In the genomic region with DNA sequence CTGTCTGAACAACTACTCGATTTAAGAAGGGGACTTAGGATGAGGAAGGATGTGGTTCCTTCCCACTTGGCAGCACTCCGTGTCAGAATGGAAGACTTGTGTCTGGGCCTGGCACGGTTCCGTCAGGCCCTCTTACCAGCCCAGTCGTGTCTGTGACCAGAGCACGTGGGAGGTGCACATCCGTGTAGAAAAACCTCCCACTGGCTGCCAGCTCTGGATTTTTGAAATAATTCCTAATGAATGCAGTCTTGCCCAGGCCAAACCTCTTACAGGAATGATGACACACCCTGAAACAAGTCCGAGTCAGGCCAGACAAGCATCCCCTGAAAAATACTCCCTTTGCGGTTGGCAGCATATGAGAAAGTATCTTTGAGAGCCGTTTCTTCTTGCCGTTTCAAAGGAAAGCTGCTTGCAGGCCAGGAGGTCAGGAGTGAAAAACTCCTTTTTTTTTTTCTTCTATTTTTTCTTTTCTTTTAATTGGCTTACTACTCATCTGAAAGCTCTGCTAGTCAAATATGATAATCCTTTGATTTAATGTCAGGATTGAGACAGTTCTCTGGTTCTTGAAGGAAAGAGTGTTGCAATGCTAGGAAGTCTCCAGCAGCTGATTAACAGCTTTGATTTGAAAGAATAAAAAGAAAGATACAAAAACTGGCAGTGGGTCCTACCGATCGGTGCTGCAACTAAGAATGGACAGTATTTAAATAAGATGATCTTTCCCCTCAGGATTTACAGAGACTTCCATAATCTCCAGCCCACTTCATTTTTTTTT, we compare ENCODE assay signal across 8 cellular contexts. TPM values are rescaled to one million over a fixed set of nuclear protein-coding genes. Genes with fewer than 3 reads are reported as not detected.
DNase-seq lines count a peak whose midpoint lies in the region; ATAC-seq and TF ChIP-seq lines count a peak whose summit lies in the region.

No MANE protein-coding gene starts in this region.

- H3K27ac ChIP-seq in HCT116 (ENCODE audit: low read depth, low read length) (no peak overlapping the region), stomach (peak overlapping the region in 3 of 5 donors; percentile 47 to 53 (median 49))

- no peaks in the 10 kb centered on the region for H3K9me3 ChIP-seq in HCT116 (ENCODE audit: control insufficient read depth in 1 of 2, insufficient read depth in 1 of 2, low read depth in 1 of 2, low read length in 2 of 2)
- H3K9me3 ChIP-seq in stomach = no peaks in the 10 kb centered on the region

- H3K4me1 ChIP-seq in HCT116 (ENCODE audit: control insufficient read depth in 1 of 2, insufficient read depth in 2 of 2, low read length in 2 of 2) (peaks cover 0 to 5% of the 10 kb centered on the region in 2 experiments; a peak in 1 of 4 replicates), stomach (peaks cover 0 to 19% (median 3%) of the 10 kb centered on the region in 4 donors)

- H3K4me3 ChIP-seq in HCT116 (replicated peaks in 1 of 2; ENCODE audit: low read depth in 1 of 2, low read length in 2 of 2) (no peak overlapping the region), astrocyte of the cerebellum (ENCODE audit: low read depth, low read length) (no peak overlapping the region), stomach (no peak overlapping the region)

- TF ChIP-seq EP300 in stomach (IDR thresholded peaks at IDR 0.05) = no peak

- RAD21 ChIA-PET in HCT116 (lab: Charles Lee; ENCODE audit: low non-redundant PET in 1 of 2, low total read pairs in 2 of 2, uncharacterized antibody in 2 of 2, unreplicated experiment in 2 of 2) = no interaction called here

- intact Hi-C loops in HCT116 (cut with micrococcal nuclease) (no loop called here), stomach (cut with DNase I; ENCODE audit: low total_unique reads) (no loop called here)

- POLR2A ChIA-PET in HCT116 (lab: Charles Lee) = no interaction called here

- TF ChIP-seq RAD21 in HCT116 (IDR thresholded peaks at IDR 0.05; ENCODE audit: low read depth) = no peak

- DNase-seq in HCT116 (ENCODE audit: low read depth, low spot score) (no peak), astrocyte of the cerebellum (ENCODE audit: low read depth) (peak; percentile 88), iris pigment epithelial cell (ENCODE audit: low read depth) (peak; percentile 94), stomach (no peak), COLO668 (lab: John Stamatoyannopoulos, UW; ENCODE audit: unreplicated experiment) (no peak)
- DNase-seq in stimulated activated naive CD8-positive, alpha-beta T cell treated with anti-CD3 and anti-CD28 coated beads, Interleukin-15, Interleukin-2, amounts not matched to agents 100 U/mL and 50 U/mL, for 24 hours = no peak

- no peak overlapping the region for H3K9ac ChIP-seq in HCT116 (ENCODE audit: low read length)

- TF ChIP-seq CTCF in HCT116 (IDR thresholded peaks at IDR 0.05 in 2 of 3, conservative IDR thresholded peaks at IDR 0.05 in 1 of 3; ENCODE audit: borderline replicate concordance in 1 of 3, insufficient read depth in 1 of 3, low read depth in 2 of 3, low read length in 2 of 3) (no peak), astrocyte of the cerebellum (IDR thresholded peaks at IDR 0.05; ENCODE audit: low read depth, low read length, missing control alignments) (no peak), stomach (IDR thresholded peaks at IDR 0.05) (no peak)

- H3K36me3 ChIP-seq in HCT116 (ENCODE audit: control insufficient read depth in 1 of 2, insufficient read depth in 2 of 2, low read length in 2 of 2) (no peaks in the 10 kb centered on the region), stomach (no peaks in the 10 kb centered on the region)

- in situ Hi-C loops in astrocyte of the cerebellum (cut with HindIII; ENCODE audit: low sequenced_read_pairs) = no loop called here

- peak overlapping the region; percentile 20; the same call in 1 of the 2 replicates for H3K4me2 ChIP-seq in HCT116 (ENCODE audit: low read length)

- ATAC-seq in HCT116 (no peak), HG03045 (IDR thresholded peaks at IDR 0.05; ENCODE audit: unreplicated experiment) (no peak), GM18868 (IDR thresholded peaks at IDR 0.05; ENCODE audit: unreplicated experiment) (no peak)
- no peak for ATAC-seq in stimulated activated naive CD8-positive, alpha-beta T cell treated with anti-CD3 and anti-CD28 coated beads, Interleukin-15, Interleukin-2, amounts not matched to agents 100 U/mL and 50 U/mL, for 24 hours

- H3K9me2 ChIP-seq in HCT116 (ENCODE audit: insufficient read depth) = no peaks in the 10 kb centered on the region

- no peaks in the 10 kb centered on the region for H3K79me2 ChIP-seq in HCT116 (ENCODE audit: insufficient read depth, low read length)

- BruUV-seq in HCT116 (replicated peaks; lab: Mats Ljungman, UMichigan) = no TSS peak

- WGBS in stomach, 5 donors = 55 to 77% (median 63%) methylated on average over 13 of the region's 13 CpGs

- CTCF ChIA-PET in HCT116 (lab: Charles Lee) = interaction anchor here (0.6 kb wide), 1 partner anchor 614 kb away, joined by 3 read pairs; no protein-coding TSS in a partner anchor

- TF ChIP-seq POLR2A in HCT116 (IDR thresholded peaks at IDR 0.05; ENCODE audit: borderline replicate concordance, extremely low read depth, insufficient read depth, insufficient read length) = no peak
- TF ChIP-seq POLR2A in stomach (IDR thresholded peaks at IDR 0.05) = no peak

- H2AFZ ChIP-seq in HCT116 (ENCODE audit: low read depth, low read length, poor library complexity, severe bottlenecking) = no peak overlapping the region

- no peaks in the 10 kb centered on the region for H4K20me1 ChIP-seq in HCT116 (ENCODE audit: insufficient read depth)

- no peaks in the 10 kb centered on the region for H3K27me3 ChIP-seq in HCT116 (ENCODE audit: insufficient read depth, low read length)
- no peaks in the 10 kb centered on the region for H3K27me3 ChIP-seq in stomach

TF ChIP-seq in HCT116, 20 proteins besides CTCF, POLR2A, EP300 and RAD21:
- TF ChIP-seq ZBTB33 (IDR thresholded peaks at IDR 0.05; ENCODE audit: extremely low read depth, insufficient replicate concordance, low read length) (no peak), CEBPB (IDR thresholded peaks at IDR 0.05; ENCODE audit: low read depth) (peak; percentile 51; the same call in 1 of the 2 replicates)

RNA-seq across cellular contexts. Expression of gene IL1RAP, which starts 19.8 kb away (rescaled TPM):
- total RNA-seq in HCT116 (2021; ENCODE audit: unreplicated experiment) = 5.8 TPM
- 5.7 and 6.1 TPM in 2 replicates for polyA plus RNA-seq in HCT116 (2012)
- total RNA-seq in stomach = 10 to 100 TPM in 2 of 5 donors, 1 to 10 TPM in 1, not detected in 2; 9.1 to 54.8 (median 19.1) TPM
- polyA plus RNA-seq in stomach = 1 to 10 TPM in 2 of 3 donors, under 1 TPM in 1; 0.76 to 3.5 (median 2.4) TPM

Comparison
In these comparisons a context has a peak if more than half of its experiments do, and no peak if none do; other contexts are left out.
1. DNase-seq: peak in astrocyte of the cerebellum (single experiment) and iris pigment epithelial cell (single experiment); none in HCT116 (single experiment), stomach (single experiment), COLO668 (single experiment) and stimulated activated naive CD8-positive, alpha-beta T cell treated with anti-CD3 and anti-CD28 coated beads, Interleukin-15, Interleukin-2, amounts not matched to agents 100 U/mL and 50 U/mL, for 24 hours (single experiment).